1 cellular context compared by ENCODE assay signal in the genomic region with DNA sequence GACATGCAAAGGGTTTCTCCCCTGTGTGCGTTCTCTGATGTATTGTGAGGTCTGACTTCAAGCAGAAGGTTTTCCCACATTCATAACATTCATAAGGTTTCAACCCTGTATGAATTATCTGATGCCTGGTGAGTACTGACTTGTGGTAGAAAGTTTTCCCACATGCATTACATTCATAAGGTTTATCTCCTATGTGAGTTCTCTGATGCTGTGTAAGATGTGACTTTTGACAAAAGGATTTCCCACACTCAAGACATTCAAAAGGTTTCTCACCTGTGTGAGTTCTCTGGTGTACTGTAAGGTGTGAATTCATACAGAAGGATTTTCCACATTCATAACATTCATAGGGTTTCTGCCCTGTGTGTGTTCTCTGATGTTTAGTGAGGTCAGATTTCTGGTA.
TF ChIP-seq lines count a peak whose summit lies in the region.

No MANE protein-coding gene starts in this region.

TF ChIP-seq in GM23338, 12 proteins besides CTCF, POLR2A, EP300 and RAD21 (continued from another document):
- TF ChIP-seq ZNF462 (CRISPR knock-in tag; IDR thresholded peaks at IDR 0.05): no peak
- TF ChIP-seq, protein P1, sequence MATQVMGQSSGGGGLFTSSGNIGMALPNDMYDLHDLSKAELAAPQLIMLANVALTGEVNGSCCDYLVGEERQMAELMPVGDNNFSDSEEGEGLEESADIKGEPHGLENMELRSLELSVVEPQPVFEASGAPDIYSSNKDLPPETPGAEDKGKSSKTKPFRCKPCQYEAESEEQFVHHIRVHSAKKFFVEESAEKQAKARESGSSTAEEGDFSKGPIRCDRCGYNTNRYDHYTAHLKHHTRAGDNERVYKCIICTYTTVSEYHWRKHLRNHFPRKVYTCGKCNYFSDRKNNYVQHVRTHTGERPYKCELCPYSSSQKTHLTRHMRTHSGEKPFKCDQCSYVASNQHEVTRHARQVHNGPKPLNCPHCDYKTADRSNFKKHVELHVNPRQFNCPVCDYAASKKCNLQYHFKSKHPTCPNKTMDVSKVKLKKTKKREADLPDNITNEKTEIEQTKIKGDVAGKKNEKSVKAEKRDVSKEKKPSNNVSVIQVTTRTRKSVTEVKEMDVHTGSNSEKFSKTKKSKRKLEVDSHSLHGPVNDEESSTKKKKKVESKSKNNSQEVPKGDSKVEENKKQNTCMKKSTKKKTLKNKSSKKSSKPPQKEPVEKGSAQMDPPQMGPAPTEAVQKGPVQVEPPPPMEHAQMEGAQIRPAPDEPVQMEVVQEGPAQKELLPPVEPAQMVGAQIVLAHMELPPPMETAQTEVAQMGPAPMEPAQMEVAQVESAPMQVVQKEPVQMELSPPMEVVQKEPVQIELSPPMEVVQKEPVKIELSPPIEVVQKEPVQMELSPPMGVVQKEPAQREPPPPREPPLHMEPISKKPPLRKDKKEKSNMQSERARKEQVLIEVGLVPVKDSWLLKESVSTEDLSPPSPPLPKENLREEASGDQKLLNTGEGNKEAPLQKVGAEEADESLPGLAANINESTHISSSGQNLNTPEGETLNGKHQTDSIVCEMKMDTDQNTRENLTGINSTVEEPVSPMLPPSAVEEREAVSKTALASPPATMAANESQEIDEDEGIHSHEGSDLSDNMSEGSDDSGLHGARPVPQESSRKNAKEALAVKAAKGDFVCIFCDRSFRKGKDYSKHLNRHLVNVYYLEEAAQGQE (IDR thresholded peaks at IDR 0.05; ENCODE audit: unreplicated experiment): no peak
- no peak for TF ChIP-seq JUNB (IDR thresholded peaks at IDR 0.05; ENCODE audit: unreplicated experiment)
- TF ChIP-seq, protein P2, sequence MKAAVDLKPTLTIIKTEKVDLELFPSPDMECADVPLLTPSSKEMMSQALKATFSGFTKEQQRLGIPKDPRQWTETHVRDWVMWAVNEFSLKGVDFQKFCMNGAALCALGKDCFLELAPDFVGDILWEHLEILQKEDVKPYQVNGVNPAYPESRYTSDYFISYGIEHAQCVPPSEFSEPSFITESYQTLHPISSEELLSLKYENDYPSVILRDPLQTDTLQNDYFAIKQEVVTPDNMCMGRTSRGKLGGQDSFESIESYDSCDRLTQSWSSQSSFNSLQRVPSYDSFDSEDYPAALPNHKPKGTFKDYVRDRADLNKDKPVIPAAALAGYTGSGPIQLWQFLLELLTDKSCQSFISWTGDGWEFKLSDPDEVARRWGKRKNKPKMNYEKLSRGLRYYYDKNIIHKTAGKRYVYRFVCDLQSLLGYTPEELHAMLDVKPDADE (IDR thresholded peaks at IDR 0.05): no peak
- TF ChIP-seq STAT1 (IDR thresholded peaks at IDR 0.05; ENCODE audit: unreplicated experiment): no peak
- no peak for TF ChIP-seq EZH2phosphoT487 (IDR thresholded peaks at IDR 0.05; ENCODE audit: unreplicated experiment)
